ENCODE assay signal across 8 cellular contexts in genomic region chr6:5723905-5724691, GRCh38.
A peak's percentile ranks its signal among the peaks of the same experiment; 100 is the strongest.
DNase-seq lines count a peak whose midpoint lies in the region; ATAC-seq and TF ChIP-seq lines count a peak whose summit lies in the region.

No MANE protein-coding gene starts in this region.

- H3K27me3 ChIP-seq in MM.1S (replicated peaks; ENCODE audit: insufficient read depth, low read length): no peaks in the 10 kb centered on the region

- peak overlapping the region; percentile 61; the same call in 1 of the 2 replicates for H3K27ac ChIP-seq in MM.1S (ENCODE audit: low read length)

- H3K9me3 Mint-ChIP-seq in glutamatergic neuron (ENCODE audit: unreplicated experiment): no peaks in the 10 kb centered on the region

- H3K4me3 Mint-ChIP-seq in glutamatergic neuron (ENCODE audit: unreplicated experiment): no peak overlapping the region

- no peaks in the 10 kb centered on the region for H3K9me2 ChIP-seq in MM.1S (replicated peaks; ENCODE audit: insufficient read depth, low read length)

- H3K4me1 Mint-ChIP-seq in glutamatergic neuron (ENCODE audit: low read depth, unreplicated experiment): peaks cover 18% of the 10 kb centered on the region

- H3K4me3 ChIP-seq in MM.1S (ENCODE audit: low read length): peak overlapping the region; percentile 65

- H3K27ac Mint-ChIP-seq in glutamatergic neuron (ENCODE audit: unreplicated experiment): no peak overlapping the region

- no peaks in the 10 kb centered on the region for H4K20me1 ChIP-seq in MM.1S (ENCODE audit: insufficient read depth, low read length)

- peak; percentile 61 for TF ChIP-seq POLR2A in GM18505 (IDR thresholded peaks at IDR 0.05; ENCODE audit: borderline replicate concordance, extremely low read depth, insufficient read depth, insufficient read length)

- DNase-seq in MM.1S (peak; percentile 63), globus pallidus (ENCODE audit: low spot score) (peak; percentile 59), activated gamma-delta T cell treated with Interleukin-2 at 50 U/mL for 16 hours (no peak), ureter (ENCODE audit: low spot score) (no peak), glutamatergic neuron (no peak), NK-92 (lab: John Stamatoyannopoulos, UW; ENCODE audit: unreplicated experiment) (no peak)

- H3K9me3 ChIP-seq in MM.1S (replicated peaks; ENCODE audit: insufficient read depth, low read length): no peaks in the 10 kb centered on the region

- peak; percentile 96 for ATAC-seq in GM18505 (IDR thresholded peaks at IDR 0.05; ENCODE audit: unreplicated experiment)
- ATAC-seq in GM21619 (IDR thresholded peaks at IDR 0.05; ENCODE audit: unreplicated experiment): peak; percentile 96

- H2AFZ ChIP-seq in MM.1S (ENCODE audit: low read length): peak overlapping the region; percentile 78

- no peaks in the 10 kb centered on the region for H3K36me3 Mint-ChIP-seq in glutamatergic neuron (ENCODE audit: unreplicated experiment)

- peak overlapping the region; percentile 64 for H3K9ac ChIP-seq in MM.1S (ENCODE audit: low read length)

- H3K36me3 ChIP-seq in MM.1S (replicated peaks; ENCODE audit: insufficient read depth, low read length): no peaks in the 10 kb centered on the region

- peaks cover 7% of the 10 kb centered on the region for H3K27me3 Mint-ChIP-seq in glutamatergic neuron (ENCODE audit: unreplicated experiment)

- H3K4me1 ChIP-seq in MM.1S (ENCODE audit: low read length): 0 out of 2 replicates have a peak, but pooled peaks cover 4% of the 10 kb centered on the region

- no peak; the same call in 1 of the 2 replicates for TF ChIP-seq CTCF in MM.1S (IDR thresholded peaks at IDR 0.05; ENCODE audit: low read length)
- no peak for TF ChIP-seq CTCF in glutamatergic neuron (IDR thresholded peaks at IDR 0.05; ENCODE audit: partially characterized antibody, unreplicated experiment)

- no peaks in the 10 kb centered on the region for H3K79me2 ChIP-seq in MM.1S (ENCODE audit: low read length)

- no peaks in the 10 kb centered on the region for H3F3A ChIP-seq in MM.1S (ENCODE audit: insufficient read depth, low read length)

- H3K4me2 ChIP-seq in MM.1S (ENCODE audit: low read depth, low read length): peak overlapping the region; percentile 95

Comparison
In these comparisons a context has a peak if more than half of its experiments do, and no peak if none do; other contexts are left out.
1. DNase-seq: peak in MM.1S (single experiment) and globus pallidus (single experiment); none in activated gamma-delta T cell treated with Interleukin-2 at 50 U/mL for 16 hours (single experiment), ureter (single experiment), glutamatergic neuron (single experiment) and NK-92 (single experiment).